8 cellular contexts compared by ENCODE assay signal in genomic region chr3:179451335-179452165, GRCh38. TPM values are rescaled to one million over a fixed set of nuclear protein-coding genes. Genes with fewer than 3 reads are reported as not detected.
DNase-seq lines count a peak whose midpoint lies in the region; ATAC-seq and TF ChIP-seq lines count a peak whose summit lies in the region.

TSS of gene GNB4 (minus strand) at chr3:179451470. CDS start at chr3:179426200, 25,270 bp downstream.

- ATAC-seq in Right ventricle myocardium superior (ENCODE audit: poor library complexity), result peak; percentile 93

- H3K27me3 ChIP-seq in GM06990 (replicated peaks; ENCODE audit: control insufficient read depth, insufficient read depth, low read length) (no peaks in the 10 kb centered on the region; the same call in none of the 2 replicates), MG63 (peaks cover 2% of the 10 kb centered on the region), vagina (no peaks in the 10 kb centered on the region)

- no peak for TF ChIP-seq CTCF in GM06990 (IDR thresholded peaks at IDR 0.05; ENCODE audit: insufficient read depth, low read length, poor library complexity, severe bottlenecking)
- no peak for TF ChIP-seq CTCF in osteocyte (IDR thresholded peaks at IDR 0.05)
- no peak for TF ChIP-seq CTCF in vagina (IDR thresholded peaks at IDR 0.05)

- 1 to 2% (median 2%) methylated on average over 55 to 75 of the region's 75 CpGs for WGBS in adipose tissue, 3 donors

- H3K9me3 ChIP-seq in MG63 (no peaks in the 10 kb centered on the region), vagina (no peaks in the 10 kb centered on the region)

- H3K4me3 ChIP-seq in GM06990 (replicated peaks; ENCODE audit: low read depth, low read length) (peak within 1 kb of the TSS; percentile 70), MG63 (peak within 1 kb of the TSS; percentile 87), vagina (peak within 1 kb of the TSS; percentile 65 to 87)

- H3K36me3 ChIP-seq in GM06990 (ENCODE audit: control insufficient read depth, insufficient read depth, low read length) (no peaks in the 10 kb centered on the region), MG63 (peaks cover 4% of the 10 kb centered on the region; the same call in 1 of the 2 replicates), vagina (no peaks in the 10 kb centered on the region)

- no peaks in the 10 kb centered on the region for H3K9me3 Mint-ChIP-seq in osteocyte (ENCODE audit: unreplicated experiment)

- H3K4me1 ChIP-seq in vagina, result peaks cover 46% of the 10 kb centered on the region

- H3K27ac ChIP-seq in adipose tissue (ENCODE audit: low read depth, low read length) (peak within 1 kb of the TSS; percentile 86), vagina (peak within 1 kb of the TSS; percentile 93)

- TF ChIP-seq POLR2A in vagina (IDR thresholded peaks at IDR 0.05), result no peak

- peak within 1 kb of the TSS; percentile 97 for H3K27ac Mint-ChIP-seq in osteocyte (ENCODE audit: unreplicated experiment)

- peak; percentile 72 for DNase-seq in GM06990 (ENCODE audit: extremely low read depth, insufficient read length)
- peak; percentile 91 for DNase-seq in HCEC 1CT
- peak; percentile 96 for DNase-seq in MG63
- peak; percentile 88 for DNase-seq in SIG-M5 treated with dmso at 0.1 percent for 504 hours (lab: John Stamatoyannopoulos, UW; ENCODE audit: unreplicated experiment)
- peak; percentile 92 for DNase-seq in Right ventricle myocardium superior
- peak; percentile 95 for DNase-seq in osteocyte (ENCODE audit: extremely low spot score, unreplicated experiment)
- no peak for DNase-seq in vagina (ENCODE audit: extremely low spot score in 2 of 2)

- intact Hi-C loops in Right ventricle myocardium superior (cut with DNase I) (no loop called here), vagina (cut with DNase I) (no loop called here)

- peaks cover 40% of the 10 kb centered on the region for H3K4me1 Mint-ChIP-seq in osteocyte (ENCODE audit: unreplicated experiment)

- H3K4me3 Mint-ChIP-seq in osteocyte (ENCODE audit: unreplicated experiment), result peak within 1 kb of the TSS; percentile 91

- H3K36me3 Mint-ChIP-seq in osteocyte (ENCODE audit: unreplicated experiment), result peaks cover 10% of the 10 kb centered on the region

- no peaks in the 10 kb centered on the region for H3K27me3 Mint-ChIP-seq in osteocyte (ENCODE audit: unreplicated experiment)

RNA-seq across cellular contexts. Expression of gene GNB4, which starts in this region (rescaled TPM):
- 50.9 and 62.7 TPM in 2 replicates for total RNA-seq in MG63 (2014; rRNA removed; shearing (Covaris generic); ENCODE audit: low replicate concordance)
- 10 to 100 TPM in 1 of 3 donors, 1 to 10 TPM in 2; 1.4 to 12.7 (median 5.6) TPM for polyA plus RNA-seq in adipose tissue
- total RNA-seq in Right ventricle myocardium superior, result 13.6 TPM
- 56.7 and 58.3 TPM in 2 replicates for total RNA-seq in osteocyte
- 23.3 TPM for total RNA-seq in vagina

Comparison
In these comparisons a context has a peak if more than half of its experiments do, and no peak if none do; other contexts are left out.
1. DNase-seq: peak in GM06990 (single experiment), HCEC 1CT (single experiment), MG63 (single experiment), SIG-M5 treated with dmso at 0.1 percent for 504 hours (single experiment), Right ventricle myocardium superior (single experiment) and osteocyte (single experiment); none in vagina (0 of 2).
2. Peak in every context shown above with its lines, with median percentiles within 50 percentile points of each other: H3K4me3 ChIP-seq.